11 cellular contexts compared by ENCODE assay signal in genomic region chr14:60188115-60188514, GRCh38. TPM values are rescaled to one million over a fixed set of nuclear protein-coding genes. Genes with fewer than 3 reads are reported as not detected.
DNase-seq lines count a peak whose midpoint lies in the region; ATAC-seq, FAIRE-seq and TF ChIP-seq lines count a peak whose summit lies in the region.
"Had no signal": no experiment of that assay in that cellular context is flagged by ENCODE, and none has a peak within 500 bp of the region (broad histone marks: within the 10 kb centered on the region; RNA-seq: fewer than 3 reads in every experiment).

No MANE protein-coding gene starts in this region.

- FAIRE-seq in D721Med (lab: Jason Lieb, UNC), result peak; percentile 16
- FAIRE-seq: keratinocyte had no signal

- TF ChIP-seq CTCF in D721Med (IDR thresholded peaks at IDR 0.05; ENCODE audit: insufficient read depth, missing control alignments) (peak; percentile 19), GM13976 (IDR thresholded peaks at IDR 0.05; ENCODE audit: borderline replicate concordance, control extremely low read depth, extremely low read depth, insufficient read depth, missing control alignments) (peak; percentile 31)

- no peak for DNase-seq in D721Med (ENCODE audit: insufficient read length, low spot score)
- no peak for DNase-seq in GM13976 (ENCODE audit: low spot score)
- peak; percentile 8 for DNase-seq in NCI-H2029 treated with DMSO at 0.1 percent for 48 hours (lab: John Stamatoyannopoulos, UW)
- DNase-seq in erythroblast (lab: John Stamatoyannopoulos, UW), result peak; percentile 14 to 18
- DNase-seq in SK-N-DZ (ENCODE audit: low spot score), result no peak
- DNase-seq in superior temporal gyrus (ENCODE audit: extremely low spot score), result no peak
- DNase-seq: activated CD4-positive, alpha-beta T cell treated with anti-CD3 and anti-CD28 coated beads for 48 hours; PC-9 had no signal

- no peak for TF ChIP-seq POLR2A in erythroblast (IDR thresholded peaks at IDR 0.05; ENCODE audit: low read length)

- ATAC-seq in GM19463 (IDR thresholded peaks at IDR 0.05; ENCODE audit: unreplicated experiment), result no peak
- ATAC-seq in HG02973 (IDR thresholded peaks at IDR 0.05; ENCODE audit: unreplicated experiment), result no peak

- in situ Hi-C loops in GM13976 (cut with MboI; ENCODE audit: low sequenced_read_pairs, unreplicated experiment), result loop anchor here (5.0 to 25.0 kb wide), 4 partner anchors 123 to 551 kb away; no protein-coding TSS in a partner anchor

RNA-seq across cellular contexts. Expression of gene DHRS7, which starts 22.9 kb away (rescaled TPM):
- polyA plus RNA-seq in SK-N-DZ (2014; cell fraction: cytosol; rRNA removed), result 33.2 and 33.5 TPM in 2 replicates
- polyA plus RNA-seq in SK-N-DZ (2014; cell fraction: nucleus; rRNA removed), result 20.2 and 30.1 TPM in 2 replicates

Comparison
In these comparisons a context has a peak if more than half of its experiments do, and no peak if none do; other contexts are left out.
1. DNase-seq: peak in NCI-H2029 treated with DMSO at 0.1 percent for 48 hours (single experiment) and erythroblast (2 of 2); none in D721Med (single experiment), GM13976 (single experiment), SK-N-DZ (single experiment) and superior temporal gyrus (single experiment).